ENCODE assay signal across 8 cellular contexts in the genomic region with DNA sequence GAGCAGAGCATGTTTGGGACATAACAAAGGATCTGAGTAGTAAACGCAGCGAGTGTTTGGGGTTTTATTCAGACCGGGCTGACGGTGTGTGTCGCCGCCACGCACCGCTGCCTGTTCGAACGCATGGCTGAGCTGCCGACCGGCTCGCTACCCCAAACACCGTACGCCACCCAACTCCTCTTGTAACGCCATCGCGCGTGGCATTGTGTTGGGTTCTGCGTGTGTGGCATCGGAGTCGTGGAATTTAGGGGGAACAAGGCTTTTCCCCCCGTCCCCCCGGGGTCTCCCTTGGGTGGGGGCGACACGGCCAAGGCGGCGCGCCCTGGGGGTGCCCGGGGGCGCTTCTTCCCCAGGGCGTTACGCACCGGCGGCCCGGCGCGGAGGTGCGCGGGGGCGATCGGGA. TPM values are rescaled to one million over a fixed set of nuclear protein-coding genes. Genes with fewer than 3 reads are reported as not detected.
DNase-seq lines count a peak whose midpoint lies in the region; ATAC-seq and TF ChIP-seq lines count a peak whose summit lies in the region.

No MANE protein-coding gene starts in this region.

- intact Hi-C loops in Calu3 (cut with micrococcal nuclease; ENCODE audit: unreplicated experiment): loop anchor here (5.0 kb wide), 5 partner anchors 65 to 990 kb away; no protein-coding TSS in a partner anchor

- no peaks in the 10 kb centered on the region for H3K9me3 Mint-ChIP-seq in Calu3 (ENCODE audit: low read depth, unreplicated experiment)

- ATAC-seq in HG03378 (IDR thresholded peaks at IDR 0.05; ENCODE audit: unreplicated experiment): no peak

- DNase-seq in Calu3 (no peak), GM20000 (ENCODE audit: low spot score) (peak; percentile 51), NCI-H2227 treated with DMSO at 0.1 percent for 48 hours (lab: John Stamatoyannopoulos, UW) (peak; percentile 52), AML-193 (lab: John Stamatoyannopoulos, UW) (no peak), Kasumi-1 (lab: John Stamatoyannopoulos, UW) (no peak)

- H3K4me1 Mint-ChIP-seq in Calu3 (ENCODE audit: low read depth, unreplicated experiment): peaks cover 19% of the 10 kb centered on the region

- TF ChIP-seq CTCF in Calu3 (IDR thresholded peaks at IDR 0.05; ENCODE audit: unreplicated experiment): no peak
- TF ChIP-seq CTCF in GM20000 (IDR thresholded peaks at IDR 0.05; ENCODE audit: extremely low read depth, missing control alignments): no peak

- H3K4me3 Mint-ChIP-seq in Calu3 (ENCODE audit: low read depth, unreplicated experiment): peak overlapping the region; percentile 93

- no peaks in the 10 kb centered on the region for H3K36me3 ChIP-seq in duodenal mucosa (ENCODE audit: control insufficient read depth in 1 of 2, insufficient read depth in 2 of 2, low read length in 2 of 2)
- H3K36me3 ChIP-seq in mucosa of stomach (ENCODE audit: control insufficient read depth, insufficient read depth, low read length): no peaks in the 10 kb centered on the region

- no peaks in the 10 kb centered on the region for H3K27me3 Mint-ChIP-seq in Calu3 (ENCODE audit: unreplicated experiment)

- peak overlapping the region; percentile 33 for H3K27ac Mint-ChIP-seq in Calu3 (ENCODE audit: unreplicated experiment)

- H3K4me3 ChIP-seq in duodenal mucosa (ENCODE audit: low read depth in 1 of 2, low read length in 2 of 2): peak overlapping the region; percentile 67 to 73
- H3K4me3 ChIP-seq in mucosa of stomach (ENCODE audit: low read length): peak overlapping the region; percentile 23

- no peaks in the 10 kb centered on the region for H3K9me3 ChIP-seq in duodenal mucosa (ENCODE audit: control insufficient read depth in 1 of 2, low read length in 2 of 2)
- no peaks in the 10 kb centered on the region for H3K9me3 ChIP-seq in mucosa of stomach (ENCODE audit: control insufficient read depth, low read length)

- H3K27me3 ChIP-seq in duodenal mucosa (ENCODE audit: control insufficient read depth in 1 of 2, insufficient read depth in 2 of 2, low read length in 2 of 2): peaks cover 43 to 49% of the 10 kb centered on the region in 2 donors
- peaks cover 62% of the 10 kb centered on the region for H3K27me3 ChIP-seq in mucosa of stomach (ENCODE audit: control insufficient read depth, insufficient read depth, low read length)

- H3K4me1 ChIP-seq in duodenal mucosa (ENCODE audit: control insufficient read depth in 1 of 2, insufficient read depth in 2 of 2, low read length in 2 of 2): peaks cover 25 to 36% of the 10 kb centered on the region in 2 donors
- H3K4me1 ChIP-seq in mucosa of stomach (ENCODE audit: control insufficient read depth, insufficient read depth, low read length): peaks cover 50% of the 10 kb centered on the region

- CTCF ChIA-PET in Calu3 (lab: Charles Lee): interaction anchor here (0.8 to 1.6 kb wide), 4 partner anchors 21 to 796 kb away, joined by 3 to 5 read pairs (median 4); no protein-coding TSS in a partner anchor

- H3K27ac ChIP-seq in duodenal mucosa (ENCODE audit: low read depth, low read length): no peak overlapping the region

- BruUV-seq in Calu3 (replicated peaks; lab: Mats Ljungman, UMichigan): no TSS peak

- H3K9ac ChIP-seq in duodenal mucosa (ENCODE audit: low read depth in 1 of 2, low read length in 2 of 2): peak overlapping the region; percentile 14 to 34
- H3K9ac ChIP-seq in mucosa of stomach (ENCODE audit: low read length): peak overlapping the region; percentile 42

- peaks cover 50% of the 10 kb centered on the region for H3K36me3 Mint-ChIP-seq in Calu3 (ENCODE audit: insufficient read depth, unreplicated experiment)

RNA-seq across cellular contexts. Expression of gene NRP2, which starts 0.5 kb away (rescaled TPM):
- 12.5 and 19.9 TPM in 2 replicates for total RNA-seq in Calu3 (2022)

Comparison
In these comparisons a context has a peak if more than half of its experiments do, and no peak if none do; other contexts are left out.
1. DNase-seq: peak in GM20000 (single experiment) and NCI-H2227 treated with DMSO at 0.1 percent for 48 hours (single experiment); none in Calu3 (single experiment), AML-193 (0 of 2) and Kasumi-1 (0 of 2).